ENCODE assay signal across 22 cellular contexts in the genomic region with DNA sequence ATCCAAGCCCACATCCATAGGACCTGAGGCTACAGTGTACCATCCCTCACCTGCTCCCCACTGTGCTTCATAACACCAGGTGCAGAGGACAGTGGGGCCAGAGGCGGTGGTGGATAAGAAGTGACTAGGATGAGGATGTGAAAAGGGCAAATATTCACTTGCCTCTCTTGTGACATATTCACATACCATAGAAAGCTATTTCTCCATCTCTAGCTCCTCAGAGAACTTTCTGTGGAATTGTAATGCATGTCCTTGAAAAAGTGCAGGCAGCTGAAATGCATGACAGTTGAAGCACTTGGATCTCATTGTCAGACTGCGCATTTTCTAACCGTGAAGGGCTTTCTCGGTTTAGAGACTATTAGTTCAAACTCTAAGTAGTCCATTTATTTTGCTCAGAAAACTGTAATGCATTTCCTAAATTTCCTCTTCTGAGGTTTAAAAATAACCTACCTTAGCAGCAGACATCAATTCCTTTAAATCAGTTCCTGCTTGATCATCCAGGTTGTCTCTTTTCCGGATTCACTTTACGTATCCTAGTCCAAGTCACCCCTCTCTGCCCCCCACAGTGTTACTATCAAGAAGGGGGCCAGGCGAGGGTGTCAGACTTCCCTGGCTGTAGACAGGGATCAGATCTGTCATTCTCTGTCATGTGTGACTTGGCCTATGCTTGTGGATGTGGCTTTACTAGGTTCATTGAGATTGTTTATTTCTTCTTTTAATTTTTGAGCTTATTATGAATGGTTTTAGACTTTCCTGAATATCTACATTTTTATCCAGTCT.
DNase-seq lines count a peak whose midpoint lies in the region; ATAC-seq and TF ChIP-seq lines count a peak whose summit lies in the region.
"Had no signal": no experiment of that assay in that cellular context is flagged by ENCODE, and none has a peak within 500 bp of the region (broad histone marks: within the 10 kb centered on the region; RNA-seq: fewer than 3 reads in every experiment).

No MANE protein-coding gene starts in this region.

- in situ Hi-C loops in GM23248 (cut with MboI) = no loop called here

- no peak overlapping the region for H2AFZ ChIP-seq in ACC112 (ENCODE audit: low read length, unreplicated experiment)
- no peak overlapping the region for H2AFZ ChIP-seq in GM23248
- H2AFZ ChIP-seq in osteoblast (ENCODE audit: low read length) = no peak overlapping the region

- no peak overlapping the region for H3K9ac ChIP-seq in GM23248

- H3K9me3 ChIP-seq in GM23248 (ENCODE audit: low read depth) (no peaks in the 10 kb centered on the region), osteoblast (ENCODE audit: low read depth, low read length) (no peaks in the 10 kb centered on the region)

- ATAC-seq in GM19455 (IDR thresholded peaks at IDR 0.05; ENCODE audit: unreplicated experiment) (no peak), GM21360 (IDR thresholded peaks at IDR 0.05; ENCODE audit: unreplicated experiment) (no peak)
- ATAC-seq: CD8-positive, alpha-beta T cell; SK-N-SH treated with all-trans-retinoic acid at 6 μM for 48 hours had no signal

- H3K27me3 ChIP-seq in ACC112 (ENCODE audit: insufficient read depth, low read length) = no peaks in the 10 kb centered on the region
- no peaks in the 10 kb centered on the region for H3K27me3 ChIP-seq in GM23248 (replicated peaks; ENCODE audit: insufficient read depth)
- no peaks in the 10 kb centered on the region for H3K27me3 ChIP-seq in osteoblast (ENCODE audit: insufficient read depth, low read length)

- H3K4me3 ChIP-seq in ACC112 (ENCODE audit: low read depth, low read length) (no peak overlapping the region), GM23248 (no peak overlapping the region), choroid plexus epithelial cell (ENCODE audit: low read depth, low read length) (no peak overlapping the region), osteoblast (ENCODE audit: insufficient read depth, low read length) (no peak overlapping the region)

- no peak for TF ChIP-seq CTCF in choroid plexus epithelial cell (conservative IDR thresholded peaks at IDR 0.05; ENCODE audit: low read depth, low read length)
- no peak for TF ChIP-seq CTCF in osteoblast (IDR thresholded peaks at IDR 0.05; ENCODE audit: extremely low read depth, low read depth, low read length)

- 88 to 92% methylated on average over 7 of the region's 7 CpGs for WGBS in GM23248 (ENCODE audit: low coverage in 1 of 2, low lambda C conversion rate in 2 of 2, missing lambda C conversion rate in 2 of 2), 2 experiments

- no peaks in the 10 kb centered on the region for H4K20me1 ChIP-seq in GM23248 (ENCODE audit: insufficient read depth)
- H4K20me1 ChIP-seq in osteoblast (ENCODE audit: insufficient read depth, low read length) = no peaks in the 10 kb centered on the region

- H3K79me2 ChIP-seq in ACC112 (ENCODE audit: control insufficient read depth, insufficient read depth, low read length, unreplicated experiment) (no peaks in the 10 kb centered on the region), GM23248 (ENCODE audit: insufficient read depth) (no peaks in the 10 kb centered on the region), osteoblast (ENCODE audit: insufficient read depth, low read length) (no peaks in the 10 kb centered on the region)

- H3K4me2 ChIP-seq in GM23248 (ENCODE audit: unreplicated experiment) = no peak overlapping the region
- no peak overlapping the region for H3K4me2 ChIP-seq in osteoblast (ENCODE audit: insufficient read depth, low read length)

- DNase-seq in GM23248 (peak; percentile 19), choroid plexus epithelial cell (ENCODE audit: low read depth) (peak; percentile 12), osteoblast (ENCODE audit: insufficient read length, low spot score, missing footprints) (no peak), NK-92 (lab: John Stamatoyannopoulos, UW; ENCODE audit: unreplicated experiment) (no peak)
- DNase-seq: ACHN; C1 segment of cervical spinal cord; Calu3; CD8-positive, alpha-beta T cell; DMS153; GDM1; Karpas-422; MV-4-11; NCI-H1694; NCI-H2081; NCI-H446; NCI-H526 treated with DMSO at 0.1 percent for 48 hours; SHP77 treated with DMSO at 0.1 percent for 48 hours had no signal

- H3K36me3 ChIP-seq in ACC112 (ENCODE audit: insufficient read depth, low read length) (no peaks in the 10 kb centered on the region), GM23248 (ENCODE audit: low read depth) (no peaks in the 10 kb centered on the region), osteoblast (ENCODE audit: insufficient read depth, low read length) (no peaks in the 10 kb centered on the region)

- H3K27ac ChIP-seq in ACC112 (ENCODE audit: low read depth, low read length) (peak overlapping the region; percentile 98), GM23248 (no peak overlapping the region), osteoblast (ENCODE audit: low read depth, low read length) (peak overlapping the region; percentile 99)
- H3K27ac ChIP-seq: RWPE1 had no signal

- H3K4me1 ChIP-seq in ACC112 (ENCODE audit: control insufficient read depth, insufficient read depth, low read length, unreplicated experiment) (peaks cover 37% of the 10 kb centered on the region), GM23248 (ENCODE audit: insufficient read depth) (peaks cover 26% of the 10 kb centered on the region), osteoblast (ENCODE audit: insufficient read depth, low read length) (peaks cover 27% of the 10 kb centered on the region)

- H3F3A ChIP-seq in GM23248 (ENCODE audit: insufficient read depth) = peaks cover 25% of the 10 kb centered on the region

- no peaks in the 10 kb centered on the region for H3K9me2 ChIP-seq in GM23248 (ENCODE audit: insufficient read depth)

Comparison
In these comparisons a context has a peak if more than half of its experiments do, and no peak if none do; other contexts are left out.
1. DNase-seq: peak in GM23248 (single experiment) and choroid plexus epithelial cell (single experiment); none in osteoblast (single experiment) and NK-92 (single experiment).